Comparison of ENCODE assay signal across 39 cellular contexts in genomic region chr7:68103319-68103718, GRCh38.
"Had no signal": no experiment of that assay in that cellular context is flagged by ENCODE, and none has a peak within 500 bp of the region (broad histone marks: within the 10 kb centered on the region; RNA-seq: fewer than 3 reads in every experiment).

No MANE protein-coding gene starts in this region.

- H3K27me3 Mint-ChIP-seq: activated naive CD4-positive, alpha-beta T cell treated with anti-CD3 and anti-CD28 coated beads, Interleukin-2, amount 10 ng/mL, durations not matched to agents 7 days and 5 days; activated naive CD8-positive, alpha-beta T cell; activated naive CD8-positive, alpha-beta T cell treated with anti-CD3 and anti-CD28 coated beads for 36 hours; activated naive CD8-positive, alpha-beta T cell treated with anti-CD3 and anti-CD28 coated beads, Interleukin-2, amount 10 ng/mL, durations not matched to agents 7 days and 5 days; activated naive CD8-positive, alpha-beta T cell treated with anti-CD3 and anti-CD28 coated beads, Interleukin-2, amount 50 U/mL, for 24 hours; activated T-cell treated with anti-CD3 and anti-CD28 coated beads, Interleukin-2, amount 50 U/mL, for 24 hours; central memory CD8-positive, alpha-beta T cell had no signal

- FAIRE-seq: astrocyte, bronchial epithelial cell, colon had no signal

- H3K9me3 ChIP-seq: adrenal gland, ascending aorta, body of pancreas, breast epithelium, colonic mucosa had no signal

- H3K27me3 ChIP-seq: adrenal gland, ascending aorta, body of pancreas, brain microvascular endothelial cell, breast epithelium, cardiac muscle cell, colonic mucosa had no signal

- H3K4me3 Mint-ChIP-seq: activated naive CD4-positive, alpha-beta T cell treated with anti-CD3 and anti-CD28 coated beads for 36 hours; activated naive CD4-positive, alpha-beta T cell treated with anti-CD3 and anti-CD28 coated beads, Interleukin-2, amount 10 ng/mL, durations not matched to agents 7 days and 5 days; activated naive CD8-positive, alpha-beta T cell; activated naive CD8-positive, alpha-beta T cell treated with anti-CD3 and anti-CD28 coated beads for 36 hours; activated naive CD8-positive, alpha-beta T cell treated with anti-CD3 and anti-CD28 coated beads, Interleukin-2, amount 10 ng/mL, durations not matched to agents 7 days and 5 days; activated naive CD8-positive, alpha-beta T cell treated with anti-CD3 and anti-CD28 coated beads, Interleukin-2, amount 50 U/mL, for 24 hours; activated T-cell treated with anti-CD3 and anti-CD28 coated beads, Interleukin-2, amount 50 U/mL, for 24 hours; activated T-cell treated with anti-CD3 and anti-CD28 coated beads, Interleukin-2, amount 50 U/mL, for 4 hours; activated T-cell treated with anti-CD3 and anti-CD28 coated beads, Interleukin-2, amount 50 U/mL, for 72 hours; activated T-helper 1 cell treated with anti-CD3 and anti-CD28 coated beads, Interleukin-12 subunit alpha, Interleukin-12 subunit beta, Interleukin-2, Interleukin-4 antibody, amounts not matched to agents 30 ng/mL and 10 ng/mL and 1 ng/mL, durations not matched to agents 14 hours and 24 hours and 36 hours; activated T-helper 17 cell treated with anti-CD3 and anti-CD28 coated beads, Interleukin-2, amount 50 U/mL, for 72 hours; brain; central memory CD8-positive, alpha-beta T cell had no signal

- ATAC-seq: activated naive CD4-positive, alpha-beta T cell treated with anti-CD3 and anti-CD28 coated beads, Interleukin-2, amount 50 U/mL, for 72 hours; activated naive CD8-positive, alpha-beta T cell treated with anti-CD3 and anti-CD28 coated beads, Interleukin-2, amount 50 U/mL, for 24 hours; activated T-cell treated with anti-CD3 and anti-CD28 coated beads, Interleukin-2, amount 50 U/mL, for 4 hours; activated T-cell treated with anti-CD3 and anti-CD28 coated beads, Interleukin-2, amount 50 U/mL, for 72 hours; activated T-helper 17 cell treated with anti-CD3 and anti-CD28 coated beads, Interleukin-2, amount 50 U/mL, for 72 hours; body of pancreas had no signal

- DNase-seq: activated effector memory CD4-positive, alpha-beta T cell treated with anti-CD3 and anti-CD28 coated beads, Interleukin-2, amount 50 U/mL, for 16 hours; activated effector memory CD4-positive, alpha-beta T cell treated with Interleukin-2 at 50 U/mL for 16 hours; activated gamma-delta T cell; activated gamma-delta T cell treated with Interleukin-2 at 50 U/mL for 16 hours; activated naive CD4-positive, alpha-beta T cell; activated naive CD4-positive, alpha-beta T cell treated with anti-CD3 and anti-CD28 coated beads for 36 hours; activated naive CD4-positive, alpha-beta T cell treated with anti-CD3 and anti-CD28 coated beads, Interleukin-2, amount 10 ng/mL, durations not matched to agents 7 days and 5 days; activated naive CD4-positive, alpha-beta T cell treated with anti-CD3 and anti-CD28 coated beads, Interleukin-2, amount 50 U/mL, for 16 hours; activated naive CD8-positive, alpha-beta T cell treated with anti-CD3 and anti-CD28 coated beads for 36 hours; activated naive CD8-positive, alpha-beta T cell treated with anti-CD3 and anti-CD28 coated beads, Interleukin-2, amount 10 ng/mL, durations not matched to agents 7 days and 5 days; activated naive CD8-positive, alpha-beta T cell treated with anti-CD3 and anti-CD28 coated beads, Interleukin-2, amount 50 U/mL, for 24 hours; activated T-cell treated with anti-CD3 and anti-CD28 coated beads, Interleukin-2, amount 50 U/mL, for 24 hours; activated T-cell treated with anti-CD3 and anti-CD28 coated beads, Interleukin-2, amount 50 U/mL, for 4 hours; activated T-cell treated with anti-CD3 and anti-CD28 coated beads, Interleukin-2, amount 50 U/mL, for 48 hours; activated T-cell treated with anti-CD3 and anti-CD28 coated beads, Interleukin-2, amount 50 U/mL, for 72 hours; adrenal gland; amniotic stem cell; amygdala; anterior cingulate cortex; aorta; body of pancreas; brain microvascular endothelial cell; caudate nucleus; central memory CD4-positive, alpha-beta T cell; cerebellar nuclear complex; colonic mucosa had no signal

- H3K4me3 ChIP-seq: adrenal gland, ascending aorta, body of pancreas, breast epithelium, cardiac muscle cell, colonic mucosa had no signal

- H3K4me1 Mint-ChIP-seq: activated naive CD4-positive, alpha-beta T cell treated with anti-CD3 and anti-CD28 coated beads, Interleukin-2, amount 10 ng/mL, durations not matched to agents 7 days and 5 days; activated naive CD8-positive, alpha-beta T cell treated with anti-CD3 and anti-CD28 coated beads for 36 hours; activated naive CD8-positive, alpha-beta T cell treated with anti-CD3 and anti-CD28 coated beads, Interleukin-2, amount 10 ng/mL, durations not matched to agents 7 days and 5 days; activated naive CD8-positive, alpha-beta T cell treated with anti-CD3 and anti-CD28 coated beads, Interleukin-2, amount 50 U/mL, for 24 hours; activated T-helper 17 cell treated with anti-CD3 and anti-CD28 coated beads, Interleukin-2, amount 50 U/mL, for 72 hours; central memory CD8-positive, alpha-beta T cell had no signal

- H3K36me3 Mint-ChIP-seq: activated naive CD4-positive, alpha-beta T cell treated with anti-CD3 and anti-CD28 coated beads, Interleukin-2, amount 10 ng/mL, durations not matched to agents 7 days and 5 days; activated naive CD4-positive, alpha-beta T cell treated with anti-CD3 and anti-CD28 coated beads, Interleukin-2, amount 50 U/mL, for 72 hours; activated naive CD8-positive, alpha-beta T cell; activated naive CD8-positive, alpha-beta T cell treated with anti-CD3 and anti-CD28 coated beads for 36 hours; activated naive CD8-positive, alpha-beta T cell treated with anti-CD3 and anti-CD28 coated beads, Interleukin-2, amount 10 ng/mL, durations not matched to agents 7 days and 5 days; brain had no signal

- H3K27ac Mint-ChIP-seq: activated naive CD4-positive, alpha-beta T cell treated with anti-CD3 and anti-CD28 coated beads for 36 hours; activated naive CD4-positive, alpha-beta T cell treated with anti-CD3 and anti-CD28 coated beads, Interleukin-2, amount 10 ng/mL, durations not matched to agents 7 days and 5 days; activated naive CD4-positive, alpha-beta T cell treated with anti-CD3 and anti-CD28 coated beads, Interleukin-2, amount 50 U/mL, for 72 hours; activated naive CD8-positive, alpha-beta T cell; activated naive CD8-positive, alpha-beta T cell treated with anti-CD3 and anti-CD28 coated beads for 36 hours; activated naive CD8-positive, alpha-beta T cell treated with anti-CD3 and anti-CD28 coated beads, Interleukin-2, amount 10 ng/mL, durations not matched to agents 7 days and 5 days; activated naive CD8-positive, alpha-beta T cell treated with anti-CD3 and anti-CD28 coated beads, Interleukin-2, amount 50 U/mL, for 24 hours; activated T-cell treated with anti-CD3 and anti-CD28 coated beads, Interleukin-2, amount 50 U/mL, for 24 hours; activated T-cell treated with anti-CD3 and anti-CD28 coated beads, Interleukin-2, amount 50 U/mL, for 72 hours; activated T-helper 1 cell treated with anti-CD3 and anti-CD28 coated beads, Interleukin-12 subunit alpha, Interleukin-12 subunit beta, Interleukin-2, Interleukin-4 antibody, amounts not matched to agents 30 ng/mL and 10 ng/mL and 1 ng/mL, durations not matched to agents 14 hours and 24 hours and 36 hours; activated T-helper 17 cell treated with anti-CD3 and anti-CD28 coated beads, Interleukin-2, amount 50 U/mL, for 72 hours; activated T-helper 2 cell treated with anti-CD3 and anti-CD28 coated beads, Interferon-gamma antibody, Interleukin-2, Interleukin-4, amounts not matched to agents 10 μg/mL and 5 μg/mL and 100 μg/mL, durations not matched to agents 14 hours and 24 hours and 36 hours; brain had no signal

- H3K27ac ChIP-seq: adrenal gland, ascending aorta, body of pancreas, brain microvascular endothelial cell, breast epithelium, cardiac muscle cell, colonic mucosa had no signal

- H3K4me1 ChIP-seq: adrenal gland, ascending aorta, body of pancreas, breast epithelium, colonic mucosa had no signal

- H3K36me3 ChIP-seq: adrenal gland, ascending aorta, brain microvascular endothelial cell, breast epithelium, cardiac muscle cell, colonic mucosa had no signal
